In genomic region chr7:102572320-102573245, GRCh38 we compare ENCODE assay signal across 1 cellular context.
TF ChIP-seq lines count a peak whose summit lies in the region.
"Not testable (repeated sequence)": the region's sequence is repeated elsewhere in the genome, so short reads cannot be mapped to it uniquely, and the experiment has no call there.

Gene POLR2J3, minus strand, starts transcription at chr7:102572583. Its CDS starts 62 bp downstream, at chr7:102572521.

TF ChIP-seq in HepG2, 621 proteins besides CTCF, POLR2A, EP300 and RAD21 (continued from another document and continues in another):
- TF ChIP-seq PHF5A (CRISPR knock-in tag; IDR thresholded peaks at IDR 0.05; ENCODE audit: low read depth, unreplicated experiment) (peak; percentile 81), ZKSCAN8 (CRISPR knock-in tag; IDR thresholded peaks at IDR 0.05; ENCODE audit: borderline replicate concordance) (peak; percentile 70; the same call in 1 of the 2 replicates), RBFOX2 (IDR thresholded peaks at IDR 0.05; ENCODE audit: low read depth, low read length) (peak; percentile 71), ZNF629 (CRISPR knock-in tag; conservative IDR thresholded peaks at IDR 0.05) (peak; percentile 38; the same call in 1 of the 2 replicates), CBX5 (CRISPR knock-in tag; IDR thresholded peaks at IDR 0.05; ENCODE audit: borderline replicate concordance) (peak; percentile 84; the same call in 1 of the 2 replicates), MYC (CRISPR knock-in tag; IDR thresholded peaks at IDR 0.05; ENCODE audit: borderline replicate concordance) (peak; percentile 48; the same call in 1 of the 2 replicates), NFYC (CRISPR knock-in tag; IDR thresholded peaks at IDR 0.05) (peak; percentile 26; the same call in 1 of the 2 replicates), RARA (CRISPR knock-in tag; IDR thresholded peaks at IDR 0.05) (peak; percentile 49; the same call in 1 of the 2 replicates), NKX3-1 (CRISPR knock-in tag; IDR thresholded peaks at IDR 0.05) (0 out of 2 replicates have a peak, but pooled peaks have one; percentile 27), KLF11 (CRISPR knock-in tag; IDR thresholded peaks at IDR 0.05) (peak; percentile 59; the same call in 1 of the 2 replicates), ZNF232 (CRISPR knock-in tag; IDR thresholded peaks at IDR 0.05; ENCODE audit: borderline replicate concordance) (peak; percentile 48; the same call in 1 of the 2 replicates), SP5 (CRISPR knock-in tag; IDR thresholded peaks at IDR 0.05; ENCODE audit: borderline replicate concordance, low read depth) (0 out of 2 replicates have a peak, but pooled peaks have one; percentile 15), ZSCAN12 (CRISPR knock-in tag; IDR thresholded peaks at IDR 0.05) (0 out of 2 replicates have a peak, but pooled peaks have one; percentile 47), RXRB (CRISPR knock-in tag; IDR thresholded peaks at IDR 0.05; ENCODE audit: borderline replicate concordance) (peak; percentile 67), ETV6 (CRISPR knock-in tag; conservative IDR thresholded peaks at IDR 0.05) (peak; percentile 78; the same call in 1 of the 2 replicates), ZNF768 (CRISPR knock-in tag; IDR thresholded peaks at IDR 0.05) (peak; percentile 65; the same call in 1 of the 2 replicates), GATAD1 (CRISPR knock-in tag; IDR thresholded peaks at IDR 0.05) (peak; percentile 94), KMT2B (CRISPR knock-in tag; IDR thresholded peaks at IDR 0.05) (peak; percentile 90), ZNF281 (CRISPR knock-in tag; IDR thresholded peaks at IDR 0.05; ENCODE audit: borderline replicate concordance) (0 out of 2 replicates have a peak, but pooled peaks have one; percentile 18), ZBTB43 (CRISPR knock-in tag; conservative IDR thresholded peaks at IDR 0.05) (0 out of 2 replicates have a peak, but pooled peaks have one; percentile 27), ZNF7 (CRISPR knock-in tag; IDR thresholded peaks at IDR 0.05) (0 out of 2 replicates have a peak, but pooled peaks have one; percentile 25), BCL6 (CRISPR knock-in tag; IDR thresholded peaks at IDR 0.05) (peak; percentile 35; the same call in 1 of the 2 replicates), MIXL1 (CRISPR knock-in tag; IDR thresholded peaks at IDR 0.05) (peak; percentile 52; the same call in 1 of the 2 replicates), HOXD1 (CRISPR knock-in tag; IDR thresholded peaks at IDR 0.05) (peak; percentile 65; the same call in 1 of the 2 replicates), ARID5B (CRISPR knock-in tag; IDR thresholded peaks at IDR 0.05) (peak; percentile 71), KAT7 (CRISPR knock-in tag; IDR thresholded peaks at IDR 0.05; ENCODE audit: borderline replicate concordance) (peak; percentile 94; the same call in 1 of the 2 replicates), ISL2 (CRISPR knock-in tag; IDR thresholded peaks at IDR 0.05) (peak; percentile 72), MIER3 (CRISPR knock-in tag; IDR thresholded peaks at IDR 0.05; ENCODE audit: borderline replicate concordance) (0 out of 2 replicates have a peak, but pooled peaks have one; percentile 68), ZNF143 (CRISPR knock-in tag; IDR thresholded peaks at IDR 0.05) (peak; percentile 63), NFKBIZ (CRISPR knock-in tag; IDR thresholded peaks at IDR 0.05) (peak; percentile 59; the same call in 1 of the 2 replicates), SALL2 (CRISPR knock-in tag; IDR thresholded peaks at IDR 0.05) (peak; percentile 82; the same call in 1 of the 2 replicates), ZNF264 (CRISPR knock-in tag; IDR thresholded peaks at IDR 0.05) (0 out of 2 replicates have a peak, but pooled peaks have one; percentile 33), ZSCAN9 (CRISPR knock-in tag; IDR thresholded peaks at IDR 0.05; ENCODE audit: borderline replicate concordance) (peak; percentile 64), ZNF124 (CRISPR knock-in tag; IDR thresholded peaks at IDR 0.05) (0 out of 2 replicates have a peak, but pooled peaks have one; percentile 36), POLR2AphosphoS5 (IDR thresholded peaks at IDR 0.05; ENCODE audit: low read depth, low read length) (peak; percentile 44; the same call in 1 of the 2 replicates), MAF1 (CRISPR knock-in tag; IDR thresholded peaks at IDR 0.05; ENCODE audit: borderline replicate concordance) (peak; percentile 80; the same call in 1 of the 2 replicates), HOMEZ (CRISPR knock-in tag; IDR thresholded peaks at IDR 0.05; ENCODE audit: low read depth) (peak; percentile 46; the same call in 1 of the 2 replicates), MXD4 (CRISPR knock-in tag; IDR thresholded peaks at IDR 0.05) (peak; percentile 72), GABPB1 (CRISPR knock-in tag; IDR thresholded peaks at IDR 0.05) (peak; percentile 92), FOSL2 (CRISPR knock-in tag; IDR thresholded peaks at IDR 0.05) (peak; percentile 39; the same call in 1 of the 2 replicates), HMGXB4 (CRISPR knock-in tag; IDR thresholded peaks at IDR 0.05; ENCODE audit: borderline replicate concordance in 1 of 2, low read depth in 1 of 2) (peak in 1 of 2 experiments; percentile 94; a peak in 2 of 4 replicates), SP1 (CRISPR knock-in tag; IDR thresholded peaks at IDR 0.05) (peak; percentile 51; the same call in 1 of the 2 replicates), ZNF335 (CRISPR knock-in tag; IDR thresholded peaks at IDR 0.05) (peak; percentile 52; the same call in 1 of the 2 replicates)
- TF ChIP-seq, protein P1, sequence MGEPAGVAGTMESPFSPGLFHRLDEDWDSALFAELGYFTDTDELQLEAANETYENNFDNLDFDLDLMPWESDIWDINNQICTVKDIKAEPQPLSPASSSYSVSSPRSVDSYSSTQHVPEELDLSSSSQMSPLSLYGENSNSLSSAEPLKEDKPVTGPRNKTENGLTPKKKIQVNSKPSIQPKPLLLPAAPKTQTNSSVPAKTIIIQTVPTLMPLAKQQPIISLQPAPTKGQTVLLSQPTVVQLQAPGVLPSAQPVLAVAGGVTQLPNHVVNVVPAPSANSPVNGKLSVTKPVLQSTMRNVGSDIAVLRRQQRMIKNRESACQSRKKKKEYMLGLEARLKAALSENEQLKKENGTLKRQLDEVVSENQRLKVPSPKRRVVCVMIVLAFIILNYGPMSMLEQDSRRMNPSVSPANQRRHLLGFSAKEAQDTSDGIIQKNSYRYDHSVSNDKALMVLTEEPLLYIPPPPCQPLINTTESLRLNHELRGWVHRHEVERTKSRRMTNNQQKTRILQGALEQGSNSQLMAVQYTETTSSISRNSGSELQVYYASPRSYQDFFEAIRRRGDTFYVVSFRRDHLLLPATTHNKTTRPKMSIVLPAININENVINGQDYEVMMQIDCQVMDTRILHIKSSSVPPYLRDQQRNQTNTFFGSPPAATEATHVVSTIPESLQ (CRISPR knock-in tag; conservative IDR thresholded peaks at IDR 0.05): peak; percentile 68; the same call in 1 of the 2 replicates
- TF ChIP-seq SP1 (IDR thresholded peaks at IDR 0.05): not testable (repeated sequence)
- TF ChIP-seq, protein P2, sequence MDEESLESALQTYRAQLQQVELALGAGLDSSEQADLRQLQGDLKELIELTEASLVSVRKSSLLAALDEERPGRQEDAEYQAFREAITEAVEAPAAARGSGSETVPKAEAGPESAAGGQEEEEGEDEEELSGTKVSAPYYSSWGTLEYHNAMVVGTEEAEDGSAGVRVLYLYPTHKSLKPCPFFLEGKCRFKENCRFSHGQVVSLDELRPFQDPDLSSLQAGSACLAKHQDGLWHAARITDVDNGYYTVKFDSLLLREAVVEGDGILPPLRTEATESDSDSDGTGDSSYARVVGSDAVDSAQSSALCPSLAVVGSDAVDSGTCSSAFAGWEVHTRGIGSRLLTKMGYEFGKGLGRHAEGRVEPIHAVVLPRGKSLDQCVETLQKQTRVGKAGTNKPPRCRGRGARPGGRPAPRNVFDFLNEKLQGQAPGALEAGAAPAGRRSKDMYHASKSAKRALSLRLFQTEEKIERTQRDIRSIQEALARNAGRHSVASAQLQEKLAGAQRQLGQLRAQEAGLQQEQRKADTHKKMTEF (CRISPR knock-in tag; IDR thresholded peaks at IDR 0.05): peak; percentile 91
